8 cellular contexts compared by ENCODE assay signal in genomic region chr6:25070547-25071366, GRCh38.
DNase-seq lines count a peak whose midpoint lies in the region; ATAC-seq and TF ChIP-seq lines count a peak whose summit lies in the region.

No MANE protein-coding gene starts in this region.

- peak overlapping the region; percentile 10; the same call in 1 of the 2 replicates for H3K4me3 ChIP-seq in AG10803 (ENCODE audit: low read length)

- peak; percentile 79 for DNase-seq in AG10803 (ENCODE audit: low read depth)
- DNase-seq in NCI-H510A treated with DMSO at 0.1 percent for 48 hours (lab: John Stamatoyannopoulos, UW) = peak; percentile 81
- peak; percentile 76 for DNase-seq in activated CD4-positive, alpha-beta T cell treated with anti-CD3 and anti-CD28 coated beads for 1 hour
- peak; percentile 26 for DNase-seq in cerebellum (ENCODE audit: low spot score)
- peak; percentile 73 for DNase-seq in left lobe of liver (ENCODE audit: low spot score)
- peak; percentile 55 to 65 (median 56) for DNase-seq in stimulated activated CD4-positive, alpha-beta T cell treated with anti-CD3 and anti-CD28 coated beads, TNF-alpha, amount 100 ng/mL, for 1 hour (ENCODE audit: low read depth in 3 of 3, low spot score in 1 of 3)

- ATAC-seq in GM19023 (IDR thresholded peaks at IDR 0.05; ENCODE audit: unreplicated experiment) (peak; percentile 81), HG03378 (IDR thresholded peaks at IDR 0.05; ENCODE audit: unreplicated experiment) (peak; percentile 74), left lobe of liver (peak; percentile 100)

- TF ChIP-seq CTCF in AG10803 (conservative IDR thresholded peaks at IDR 0.05; ENCODE audit: low read length) = peak; percentile 98

Comparison
In these comparisons a context has a peak if more than half of its experiments do, and no peak if none do; other contexts are left out.
1. Peak in every context shown above with its lines: DNase-seq, ATAC-seq and H3K4me3 ChIP-seq.
2. DNase-seq: peak in every context shown above with its lines; median percentile 81 in NCI-H510A treated with DMSO at 0.1 percent for 48 hours; 79 in AG10803; 76 in activated CD4-positive, alpha-beta T cell treated with anti-CD3 and anti-CD28 coated beads for 1 hour; 73 in left lobe of liver; 56 in stimulated activated CD4-positive, alpha-beta T cell treated with anti-CD3 and anti-CD28 coated beads, TNF-alpha, amount 100 ng/mL, for 1 hour; 26 in cerebellum.